ENCODE assay signal across 8 cellular contexts in the genomic region with DNA sequence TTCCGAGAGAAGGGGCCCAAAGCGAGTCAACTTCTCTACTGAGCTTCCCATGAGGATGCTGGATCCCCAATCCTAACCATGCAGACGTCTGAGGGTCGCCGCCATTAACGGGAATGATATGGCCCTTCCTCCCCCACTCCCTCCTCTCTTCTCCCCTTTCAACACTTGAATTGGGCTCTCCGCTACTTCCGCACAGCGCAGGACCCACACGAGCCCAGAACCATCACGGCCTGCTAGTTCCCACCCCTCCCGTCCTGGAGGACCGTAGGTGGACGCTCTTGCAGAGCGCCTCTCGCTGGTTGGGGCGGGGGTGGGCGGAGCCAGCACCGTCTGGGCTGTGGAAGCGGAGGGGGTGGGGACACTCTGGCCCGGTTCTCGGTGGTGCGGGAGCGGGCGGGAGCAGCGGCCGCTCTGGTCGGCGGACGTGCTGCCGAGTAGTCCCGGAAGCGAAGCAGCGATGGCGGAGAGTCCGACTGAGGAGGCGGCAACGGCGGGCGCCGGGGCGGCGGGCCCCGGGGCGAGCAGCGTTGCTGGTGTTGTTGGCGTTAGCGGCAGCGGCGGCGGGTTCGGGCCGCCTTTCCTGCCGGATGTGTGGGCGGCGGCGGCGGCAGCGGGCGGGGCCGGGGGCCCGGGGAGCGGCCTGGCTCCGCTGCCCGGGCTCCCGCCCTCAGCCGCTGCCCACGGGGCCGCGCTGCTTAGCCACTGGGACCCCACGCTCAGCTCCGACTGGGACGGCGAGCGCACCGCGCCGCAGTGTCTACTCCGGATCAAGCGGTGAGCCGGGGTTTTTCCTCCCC. TPM values are rescaled to one million over a fixed set of nuclear protein-coding genes. Genes with fewer than 3 reads are reported as not detected.
DNase-seq lines count a peak whose midpoint lies in the region; ATAC-seq, FAIRE-seq and TF ChIP-seq lines count a peak whose summit lies in the region.

UBE2Z (plus strand) TSS at position 361 of the 797 bp plus-strand sequence; CDS start at position 458, 97 bp downstream.

- H3K27ac ChIP-seq in BLaER1: peak within 1 kb of the TSS; percentile 97
- peak within 1 kb of the TSS; percentile 89 for H3K27ac ChIP-seq in colonic mucosa

- H3K36me3 ChIP-seq in BLaER1: peaks cover 36% of the 10 kb centered on the region
- no peaks in the 10 kb centered on the region for H3K36me3 ChIP-seq in colonic mucosa

- peaks cover 42% of the 10 kb centered on the region for H4K20me1 ChIP-seq in BLaER1

- ATAC-seq in HG03457 (IDR thresholded peaks at IDR 0.05; ENCODE audit: unreplicated experiment): peak; percentile 62

- no peaks in the 10 kb centered on the region for H3K27me3 ChIP-seq in BLaER1
- no peaks in the 10 kb centered on the region for H3K27me3 ChIP-seq in colonic mucosa

- intact Hi-C loops in colonic mucosa (cut with DNase I): no loop called here

- H3K4me3 ChIP-seq in BLaER1: peak within 1 kb of the TSS; percentile 96
- peak within 1 kb of the TSS; percentile 76 for H3K4me3 ChIP-seq in colonic mucosa

- peak; percentile 97 for FAIRE-seq in GM19239 (lab: Jason Lieb, UNC)

- H3K4me1 ChIP-seq in BLaER1: peaks cover 33% of the 10 kb centered on the region
- peaks cover 10% of the 10 kb centered on the region for H3K4me1 ChIP-seq in colonic mucosa

- peak; percentile 96 for DNase-seq in GM19239 (ENCODE audit: insufficient read length, low spot score)
- DNase-seq in NCI-H524 treated with DMSO at 0.1 percent for 48 hours (lab: John Stamatoyannopoulos, UW): peak; percentile 80
- DNase-seq in activated CD4-positive, alpha-beta T cell treated with anti-CD3 and anti-CD28 coated beads for 48 hours: peak; percentile 93
- DNase-seq in colonic mucosa: peak; percentile 93
- peak; percentile 98 for DNase-seq in left kidney (ENCODE audit: low read depth, low spot score)
- DNase-seq in stimulated activated CD4-positive, alpha-beta T cell treated with anti-CD3 and anti-CD28 coated beads, Interleukin-2, amount 100 ng/mL, for 24 hours: peak; percentile 90 to 92

- H3K4me2 ChIP-seq in BLaER1: peak within 1 kb of the TSS; percentile 93

- H3K9ac ChIP-seq in BLaER1 (peak within 1 kb of the TSS; percentile 96), colonic mucosa (ENCODE audit: low read depth in 2 of 2, low read length in 2 of 2) (peak within 1 kb of the TSS; percentile 69 to 81)

- TF ChIP-seq CTCF in colonic mucosa (IDR thresholded peaks at IDR 0.05): no peak

- H3K9me3 ChIP-seq in BLaER1: no peaks in the 10 kb centered on the region
- H3K9me3 ChIP-seq in colonic mucosa: no peaks in the 10 kb centered on the region

RNA-seq across cellular contexts. Expression of gene UBE2Z, which starts in this region (rescaled TPM):
- total RNA-seq in colonic mucosa: 10 to 100 TPM; 68.1 to 68.8 TPM

Comparison
In these comparisons a context has a peak if more than half of its experiments do, and no peak if none do; other contexts are left out.
1. Peak in every context shown above with its lines: DNase-seq, ATAC-seq, H3K4me3 ChIP-seq and H3K27ac ChIP-seq.